Comparison of ENCODE assay signal across 1 cellular context in genomic region chr17:28570716-28571254, GRCh38.
TF ChIP-seq lines count a peak whose summit lies in the region.

No MANE protein-coding gene starts in this region.

TF ChIP-seq in HepG2, 621 proteins besides CTCF, POLR2A, EP300 and RAD21 (continued from another document and continues in another):
- TF ChIP-seq DMTF1 (CRISPR knock-in tag; IDR thresholded peaks at IDR 0.05) (no peak), FOXK1 (CRISPR knock-in tag; IDR thresholded peaks at IDR 0.05; ENCODE audit: borderline replicate concordance, low read depth) (0 out of 2 replicates have a peak, but pooled peaks have one; percentile 18), RXRA (CRISPR knock-in tag; IDR thresholded peaks at IDR 0.05) (0 out of 2 replicates have a peak, but pooled peaks have one; percentile 8), ZNF34 (CRISPR knock-in tag; IDR thresholded peaks at IDR 0.05; ENCODE audit: borderline replicate concordance) (no peak), ZC3H13 (CRISPR knock-in tag; IDR thresholded peaks at IDR 0.05) (no peak), ZSCAN21 (CRISPR knock-in tag; IDR thresholded peaks at IDR 0.05; ENCODE audit: borderline replicate concordance) (no peak), ZNF280B (CRISPR knock-in tag; IDR thresholded peaks at IDR 0.05; ENCODE audit: borderline replicate concordance) (peak; percentile 54; the same call in 1 of the 2 replicates), GLMP (CRISPR knock-in tag; IDR thresholded peaks at IDR 0.05; ENCODE audit: borderline replicate concordance) (no peak), ZNF367 (CRISPR knock-in tag; IDR thresholded peaks at IDR 0.05; ENCODE audit: borderline replicate concordance) (no peak), ZNF33A (CRISPR knock-in tag; IDR thresholded peaks at IDR 0.05; ENCODE audit: borderline replicate concordance) (no peak), ZNF496 (CRISPR knock-in tag; IDR thresholded peaks at IDR 0.05; ENCODE audit: insufficient replicate concordance) (no peak), MXD1 (CRISPR knock-in tag; IDR thresholded peaks at IDR 0.05) (no peak), ZUFSP (CRISPR knock-in tag; IDR thresholded peaks at IDR 0.05; ENCODE audit: borderline replicate concordance) (no peak), ZNF232 (CRISPR knock-in tag; IDR thresholded peaks at IDR 0.05; ENCODE audit: borderline replicate concordance) (0 out of 2 replicates have a peak, but pooled peaks have one; percentile 14), TCF7 (IDR thresholded peaks at IDR 0.05; ENCODE audit: low read depth) (no peak), MATR3 (CRISPR knock-in tag; IDR thresholded peaks at IDR 0.05) (no peak), ZNF713 (CRISPR knock-in tag; IDR thresholded peaks at IDR 0.05) (no peak), ZNF572 (CRISPR knock-in tag; IDR thresholded peaks at IDR 0.05) (0 out of 2 replicates have a peak, but pooled peaks have one; percentile 66), HNF1B (CRISPR knock-in tag; IDR thresholded peaks at IDR 0.05) (peak; percentile 53; the same call in 1 of the 2 replicates), FOXA1 (IDR thresholded peaks at IDR 0.05) (no peak), FOXA1 (CRISPR knock-in tag; IDR thresholded peaks at IDR 0.05) (peak; percentile 21; the same call in 1 of the 2 replicates), TFAP4 (IDR thresholded peaks at IDR 0.05; ENCODE audit: borderline replicate concordance, low read depth) (no peak), ZNF770 (CRISPR knock-in tag; IDR thresholded peaks at IDR 0.05) (no peak), ZNF576 (CRISPR knock-in tag; IDR thresholded peaks at IDR 0.05) (no peak), KDM6A (CRISPR knock-in tag; IDR thresholded peaks at IDR 0.05; ENCODE audit: low read depth) (no peak), ZMYM2 (CRISPR knock-in tag; IDR thresholded peaks at IDR 0.05) (no peak), KLF15 (CRISPR knock-in tag; IDR thresholded peaks at IDR 0.05; ENCODE audit: borderline replicate concordance) (no peak), ZNF10 (CRISPR knock-in tag; IDR thresholded peaks at IDR 0.05; ENCODE audit: borderline replicate concordance, low read depth) (no peak), BRF2 (CRISPR knock-in tag; IDR thresholded peaks at IDR 0.05) (no peak), ZNF644 (CRISPR knock-in tag; IDR thresholded peaks at IDR 0.05; ENCODE audit: low read depth) (no peak), HOXA5 (CRISPR knock-in tag; IDR thresholded peaks at IDR 0.05) (no peak), ZNF207 (IDR thresholded peaks at IDR 0.05; ENCODE audit: borderline replicate concordance) (no peak), HDAC2 (CRISPR knock-in tag; IDR thresholded peaks at IDR 0.05) (peak; percentile 34; the same call in 1 of the 2 replicates), ZNF451 (CRISPR knock-in tag; IDR thresholded peaks at IDR 0.05) (0 out of 2 replicates have a peak, but pooled peaks have one; percentile 51), ISX (CRISPR knock-in tag; conservative IDR thresholded peaks at IDR 0.05) (no peak), U2AF1 (optimal IDR thresholded peaks at IDR 0.05; ENCODE audit: low read depth, low read length) (no peak), THAP9 (CRISPR knock-in tag; IDR thresholded peaks at IDR 0.05; ENCODE audit: borderline replicate concordance) (no peak; the same call in 1 of the 2 replicates), MXI1 (IDR thresholded peaks at IDR 0.05; ENCODE audit: borderline replicate concordance, low read depth, low read length) (peak; percentile 74; the same call in 1 of the 3 replicates), ZNF704 (CRISPR knock-in tag; IDR thresholded peaks at IDR 0.05; ENCODE audit: borderline replicate concordance) (no peak), ZNF513 (CRISPR knock-in tag; conservative IDR thresholded peaks at IDR 0.05) (no peak)
